In the genomic region with DNA sequence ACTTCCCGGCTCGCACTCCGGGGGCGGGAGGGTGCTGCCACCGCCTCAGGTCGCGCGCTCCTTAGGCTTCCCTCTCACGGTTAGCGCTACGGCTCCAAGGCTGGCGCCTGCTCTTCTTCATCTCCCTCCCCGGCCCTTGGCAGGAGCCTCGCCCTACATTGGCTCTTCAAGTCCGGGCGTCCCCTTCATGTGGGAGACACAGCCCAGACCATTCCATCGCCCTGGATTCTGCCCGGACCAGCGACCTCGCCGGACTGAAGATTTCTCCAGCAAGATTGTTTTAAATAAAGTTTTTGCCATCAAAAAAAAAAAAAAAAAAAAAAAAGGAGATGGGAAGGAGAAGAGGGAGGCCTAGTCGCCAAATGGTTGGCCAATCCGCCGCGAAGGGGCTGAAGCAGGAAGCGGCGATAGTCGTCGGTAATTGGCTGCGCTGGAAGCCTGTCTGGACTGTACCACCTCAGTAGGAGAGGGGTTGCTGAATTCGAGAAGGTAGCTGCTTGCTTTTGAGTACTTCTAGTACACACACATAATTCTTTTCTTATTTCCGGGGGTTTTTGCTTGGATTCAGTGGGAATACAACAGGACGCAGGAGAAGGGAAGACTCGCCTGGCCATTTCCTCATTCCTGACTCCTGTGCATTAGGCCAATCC, we compare ENCODE assay signal across 1 cellular context.
TF ChIP-seq lines count a peak whose summit lies in the region.

No MANE protein-coding gene starts in this region.

TF ChIP-seq in WTC11, 78 proteins besides CTCF, POLR2A, EP300 and RAD21 (continued from another document):
- TF ChIP-seq, protein P1, sequence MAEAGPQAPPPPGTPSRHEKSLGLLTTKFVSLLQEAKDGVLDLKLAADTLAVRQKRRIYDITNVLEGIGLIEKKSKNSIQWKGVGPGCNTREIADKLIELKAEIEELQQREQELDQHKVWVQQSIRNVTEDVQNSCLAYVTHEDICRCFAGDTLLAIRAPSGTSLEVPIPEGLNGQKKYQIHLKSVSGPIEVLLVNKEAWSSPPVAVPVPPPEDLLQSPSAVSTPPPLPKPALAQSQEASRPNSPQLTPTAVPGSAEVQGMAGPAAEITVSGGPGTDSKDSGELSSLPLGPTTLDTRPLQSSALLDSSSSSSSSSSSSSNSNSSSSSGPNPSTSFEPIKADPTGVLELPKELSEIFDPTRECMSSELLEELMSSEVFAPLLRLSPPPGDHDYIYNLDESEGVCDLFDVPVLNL (CRISPR knock-in tag; IDR thresholded peaks at IDR 0.05; ENCODE audit: borderline replicate concordance, low read depth) = no peak
- no peak for TF ChIP-seq SMAD3 (CRISPR knock-in tag; IDR thresholded peaks at IDR 0.05; ENCODE audit: borderline replicate concordance)
TF ChIP-seq in WTC11: peak in this region for 10.
